In the genomic region with DNA sequence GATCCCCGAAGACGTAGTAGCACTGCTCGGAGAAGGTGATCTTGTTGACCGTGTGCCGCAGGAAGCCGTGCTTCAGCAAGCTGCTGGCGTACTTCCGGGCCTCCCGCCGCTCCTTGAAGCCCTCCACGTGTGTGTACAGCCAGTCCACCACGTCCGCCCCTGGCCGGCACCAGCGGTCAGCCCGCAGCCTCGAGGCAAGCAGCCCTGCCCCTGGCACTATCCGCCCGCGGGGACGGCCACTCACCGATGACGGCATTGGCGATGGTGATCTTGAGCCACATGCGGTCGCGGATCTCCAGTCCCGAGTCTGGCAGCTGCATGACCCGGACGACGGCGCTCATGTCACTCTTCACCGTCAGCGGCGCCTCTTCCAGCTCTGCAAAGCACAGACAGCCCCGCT, we compare ENCODE assay signal across 2 cellular contexts.
TF ChIP-seq lines count a peak whose summit lies in the region.

No MANE protein-coding gene starts in this region.

TF ChIP-seq in HCT116, 20 proteins besides CTCF, POLR2A, EP300 and RAD21:
- TF ChIP-seq FOSL1 (IDR thresholded peaks at IDR 0.05; ENCODE audit: low read depth) (no peak), YY1 (IDR thresholded peaks at IDR 0.05; ENCODE audit: extremely low read depth, insufficient replicate concordance, low read depth, low read length) (no peak), MAX (IDR thresholded peaks at IDR 0.05) (no peak), CBX3 (IDR thresholded peaks at IDR 0.05; ENCODE audit: low read depth) (no peak), SIN3A (IDR thresholded peaks at IDR 0.05; ENCODE audit: low read depth) (no peak)
TF ChIP-seq in HCT116: peak in this region for 0.

TF ChIP-seq in GM12878, 131 proteins besides CTCF, POLR2A, EP300 and RAD21:
- no peak for TF ChIP-seq ZBTB33 (IDR thresholded peaks at IDR 0.05)
- peak; percentile 34 for TF ChIP-seq BCL3 (IDR thresholded peaks at IDR 0.05; ENCODE audit: borderline replicate concordance, insufficient read depth, low read depth, low read length, poor library complexity, severe bottlenecking)
- TF ChIP-seq, protein P1, sequence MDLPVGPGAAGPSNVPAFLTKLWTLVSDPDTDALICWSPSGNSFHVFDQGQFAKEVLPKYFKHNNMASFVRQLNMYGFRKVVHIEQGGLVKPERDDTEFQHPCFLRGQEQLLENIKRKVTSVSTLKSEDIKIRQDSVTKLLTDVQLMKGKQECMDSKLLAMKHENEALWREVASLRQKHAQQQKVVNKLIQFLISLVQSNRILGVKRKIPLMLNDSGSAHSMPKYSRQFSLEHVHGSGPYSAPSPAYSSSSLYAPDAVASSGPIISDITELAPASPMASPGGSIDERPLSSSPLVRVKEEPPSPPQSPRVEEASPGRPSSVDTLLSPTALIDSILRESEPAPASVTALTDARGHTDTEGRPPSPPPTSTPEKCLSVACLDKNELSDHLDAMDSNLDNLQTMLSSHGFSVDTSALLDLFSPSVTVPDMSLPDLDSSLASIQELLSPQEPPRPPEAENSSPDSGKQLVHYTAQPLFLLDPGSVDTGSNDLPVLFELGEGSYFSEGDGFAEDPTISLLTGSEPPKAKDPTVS (IDR thresholded peaks at IDR 0.05; ENCODE audit: low read depth, low read length), result no peak
- TF ChIP-seq TCF3 (IDR thresholded peaks at IDR 0.05; ENCODE audit: borderline replicate concordance, insufficient read depth, low read depth, low read length), result 0 out of 2 replicates have a peak, but pooled peaks have one; percentile 23
TF ChIP-seq in GM12878: peak in this region for 2.
